1 cellular context compared by ENCODE assay signal in genomic region chr19:35006342-35006998, GRCh38.
A peak's percentile ranks its signal among the peaks of the same experiment; 100 is the strongest.
TF ChIP-seq lines count a peak whose summit lies in the region.

No MANE protein-coding gene starts in this region.

TF ChIP-seq in HepG2, 621 proteins besides CTCF, POLR2A, EP300 and RAD21 (continued from another document and continues in another):
- TF ChIP-seq TFDP1 (CRISPR knock-in tag; IDR thresholded peaks at IDR 0.05; ENCODE audit: borderline replicate concordance) (peak; percentile 35; the same call in 1 of the 2 replicates), ZMYM4 (CRISPR knock-in tag; IDR thresholded peaks at IDR 0.05) (peak; percentile 51), ZFP90 (CRISPR knock-in tag; IDR thresholded peaks at IDR 0.05; ENCODE audit: borderline replicate concordance) (0 out of 2 replicates have a peak, but pooled peaks have one; percentile 54), GATAD2A (CRISPR knock-in tag; IDR thresholded peaks at IDR 0.05) (peak; percentile 93), HNF4G (IDR thresholded peaks at IDR 0.05; ENCODE audit: borderline replicate concordance, low read depth, low read length) (peak; percentile 47; the same call in 1 of the 2 replicates), HNF4G (CRISPR knock-in tag; IDR thresholded peaks at IDR 0.05; ENCODE audit: borderline replicate concordance, low read depth) (no peak; the same call in 1 of the 2 replicates), HIC2 (CRISPR knock-in tag; IDR thresholded peaks at IDR 0.05; ENCODE audit: low read depth) (peak; percentile 86), SYNCRIP (IDR thresholded peaks at IDR 0.05; ENCODE audit: insufficient read depth, low read depth, low read length) (no peak), HMG20B (CRISPR knock-in tag; conservative IDR thresholded peaks at IDR 0.05) (peak; percentile 95), NAIF1 (CRISPR knock-in tag; IDR thresholded peaks at IDR 0.05; ENCODE audit: borderline replicate concordance) (no peak), PRDM15 (CRISPR knock-in tag; IDR thresholded peaks at IDR 0.05) (peak; percentile 40; the same call in 1 of the 2 replicates), TAF1 (CRISPR knock-in tag; IDR thresholded peaks at IDR 0.05) (no peak), ZBTB37 (CRISPR knock-in tag; IDR thresholded peaks at IDR 0.05) (peak; percentile 70), CREB3 (CRISPR knock-in tag; IDR thresholded peaks at IDR 0.05) (no peak; the same call in 1 of the 2 replicates), NFATC3 (CRISPR knock-in tag; IDR thresholded peaks at IDR 0.05) (no peak), MAF1 (CRISPR knock-in tag; IDR thresholded peaks at IDR 0.05; ENCODE audit: borderline replicate concordance) (no peak), BHLHE40 (IDR thresholded peaks at IDR 0.05; ENCODE audit: low read length) (0 out of 2 replicates have a peak, but pooled peaks have one; percentile 24), ZNF776 (CRISPR knock-in tag; IDR thresholded peaks at IDR 0.05) (0 out of 2 replicates have a peak, but pooled peaks have one; percentile 14), ZNF768 (CRISPR knock-in tag; IDR thresholded peaks at IDR 0.05) (no peak), E2F1 (CRISPR knock-in tag; IDR thresholded peaks at IDR 0.05) (no peak), TOE1 (CRISPR knock-in tag; IDR thresholded peaks at IDR 0.05) (no peak), ZEB1 (IDR thresholded peaks at IDR 0.05; ENCODE audit: insufficient replicate concordance, low read depth) (peak; percentile 42), KIAA2018 (CRISPR knock-in tag; IDR thresholded peaks at IDR 0.05; ENCODE audit: borderline replicate concordance) (no peak), MATR3 (CRISPR knock-in tag; IDR thresholded peaks at IDR 0.05) (no peak), KDM3A (CRISPR knock-in tag; IDR thresholded peaks at IDR 0.05; ENCODE audit: low read depth) (no peak; the same call in 1 of the 2 replicates), ZNF564 (CRISPR knock-in tag; IDR thresholded peaks at IDR 0.05) (no peak), GFI1 (CRISPR knock-in tag; IDR thresholded peaks at IDR 0.05; ENCODE audit: borderline replicate concordance) (peak; percentile 80), HIVEP1 (CRISPR knock-in tag; IDR thresholded peaks at IDR 0.05) (peak; percentile 60; the same call in 1 of the 2 replicates), HOXA7 (CRISPR knock-in tag; IDR thresholded peaks at IDR 0.05) (no peak), ARID5B (CRISPR knock-in tag; IDR thresholded peaks at IDR 0.05) (peak; percentile 97)
